In the genomic region with DNA sequence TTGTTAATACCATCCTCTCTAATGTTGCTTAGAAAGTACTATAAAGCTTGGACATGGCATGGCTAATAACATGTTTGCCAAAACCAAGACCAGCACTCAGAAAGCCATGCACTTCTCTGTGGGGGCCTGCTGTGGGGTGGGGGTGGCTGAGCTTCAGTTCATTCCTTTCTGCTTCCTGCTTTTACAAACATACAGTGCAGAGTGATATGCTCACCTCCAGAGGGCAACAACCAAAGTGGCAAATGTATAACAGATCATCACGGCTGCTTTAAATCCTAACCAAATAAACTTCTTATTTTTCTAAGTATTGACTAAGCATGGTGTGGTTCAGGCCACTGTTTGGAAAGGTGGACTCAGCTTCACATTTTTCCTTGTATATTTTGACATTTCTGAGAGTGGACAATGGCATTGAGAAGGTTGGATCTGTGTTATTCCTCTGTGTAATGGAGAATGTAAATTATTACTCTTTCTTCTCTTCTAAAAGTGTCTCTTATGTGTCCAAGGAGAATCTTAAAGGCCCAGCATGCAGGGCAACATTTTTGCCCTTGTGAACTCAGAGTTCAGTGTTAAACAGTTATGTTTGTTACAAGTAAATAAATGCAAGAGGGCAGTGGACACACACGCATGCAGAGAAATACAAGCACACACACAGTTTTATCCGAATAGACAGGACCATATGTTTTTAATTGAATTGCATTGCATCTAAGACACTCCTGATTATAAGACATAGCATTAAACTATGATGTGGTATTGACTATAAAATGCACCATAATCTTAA, we compare ENCODE assay signal across 14 cellular contexts.
DNase-seq lines count a peak whose midpoint lies in the region; ATAC-seq and TF ChIP-seq lines count a peak whose summit lies in the region.
"Had no signal": no experiment of that assay in that cellular context is flagged by ENCODE, and none has a peak within 500 bp of the region (broad histone marks: within the 10 kb centered on the region; RNA-seq: fewer than 3 reads in every experiment).

No MANE protein-coding gene starts in this region.

- peak; percentile 4 for TF ChIP-seq CTCF in fibroblast of the aortic adventitia (IDR thresholded peaks at IDR 0.05; ENCODE audit: insufficient read depth, low read length)
- no peak for TF ChIP-seq CTCF in body of pancreas (IDR thresholded peaks at IDR 0.05)

- intact Hi-C loops in body of pancreas (cut with DNase I) = no loop called here

- DNase-seq in ACHN (peak; percentile 33), H7 (peak; percentile 32), RKO (ENCODE audit: low spot score) (peak; percentile 7), fibroblast of the aortic adventitia (ENCODE audit: low read depth) (no peak), NCI-H345 treated with DMSO at 0.1 percent for 48 hours (lab: John Stamatoyannopoulos, UW; ENCODE audit: unreplicated experiment) (no peak), body of pancreas (no peak)
- DNase-seq in stimulated activated CD4-positive, alpha-beta T cell treated with anti-CD3 and anti-CD28 coated beads, Interleukin-4, amount 100 ng/mL, for 24 hours = no peak
- no peak for DNase-seq in stimulated activated CD4-positive, alpha-beta T cell treated with anti-CD3 and anti-CD28 coated beads, Interleukin-2, amount 100 ng/mL, for 48 hours
- DNase-seq: activated CD4-positive, CD25-positive, alpha-beta regulatory T cell treated with anti-CD3 and anti-CD28 coated beads, Interleukin-2, amount 50 U/mL, for 72 hours; AML-193; caudate nucleus; NCI-H1105; spleen; T-cell had no signal

- H3K36me3 ChIP-seq in H7 (replicated peaks; ENCODE audit: control insufficient read depth, insufficient read depth, low read length) (no peaks in the 10 kb centered on the region), body of pancreas (replicated peaks in 1 of 2; ENCODE audit: insufficient read depth in 1 of 2, low read depth in 2 of 2) (no peaks in the 10 kb centered on the region)
- H3K36me3 ChIP-seq: spleen had no signal

- H3K27me3 ChIP-seq in H7 (ENCODE audit: control insufficient read depth, insufficient read depth, low read length) (no peaks in the 10 kb centered on the region), body of pancreas (no peaks in the 10 kb centered on the region)

- no peaks in the 10 kb centered on the region for H3K9me3 ChIP-seq in body of pancreas
- H3K9me3 ChIP-seq: spleen had no signal

- 48 to 64% methylated on average over 3 of the region's 3 CpGs for WGBS in body of pancreas, 2 donors

- H3K4me3 ChIP-seq in H7 (ENCODE audit: insufficient read depth, low read depth, low read length) (no peak overlapping the region), fibroblast of the aortic adventitia (ENCODE audit: low read depth, low read length) (no peak overlapping the region), body of pancreas (no peak overlapping the region)
- H3K4me3 ChIP-seq: spleen had no signal

- in situ Hi-C loops in ACHN (cut with HindIII; ENCODE audit: low pct_ligation_motif_present, low pct_unique_long_range_greater_than_20kb, low sequenced_read_pairs) = no loop called here

- H3K27ac ChIP-seq in body of pancreas = no peak overlapping the region
- H3K27ac ChIP-seq: spleen had no signal

- ATAC-seq in body of pancreas = no peak
- ATAC-seq: T-cell had no signal

- H3K4me1 ChIP-seq in body of pancreas = no peaks in the 10 kb centered on the region
- H3K4me1 ChIP-seq: spleen had no signal

- no peak for TF ChIP-seq POLR2A in body of pancreas (IDR thresholded peaks at IDR 0.05)

Comparison
In these comparisons a context has a peak if more than half of its experiments do, and no peak if none do; other contexts are left out.
1. DNase-seq: peak in ACHN (single experiment), H7 (single experiment) and RKO (single experiment); none in fibroblast of the aortic adventitia (single experiment), stimulated activated CD4-positive, alpha-beta T cell treated with anti-CD3 and anti-CD28 coated beads, Interleukin-4, amount 100 ng/mL, for 24 hours (single experiment), NCI-H345 treated with DMSO at 0.1 percent for 48 hours (single experiment), body of pancreas (0 of 4) and stimulated activated CD4-positive, alpha-beta T cell treated with anti-CD3 and anti-CD28 coated beads, Interleukin-2, amount 100 ng/mL, for 48 hours (0 of 2).